In genomic region chr2:160380000-160380570, GRCh38 we compare ENCODE assay signal across 10 cellular contexts.
DNase-seq lines count a peak whose midpoint lies in the region; ATAC-seq and TF ChIP-seq lines count a peak whose summit lies in the region.
"Had no signal": no experiment of that assay in that cellular context is flagged by ENCODE, and none has a peak within 500 bp of the region (broad histone marks: within the 10 kb centered on the region; RNA-seq: fewer than 3 reads in every experiment).

No MANE protein-coding gene starts in this region.

- H3K9me3 Mint-ChIP-seq in activated CD4-positive, alpha-beta T cell treated with anti-CD3 and anti-CD28 coated beads for 36 hours (ENCODE audit: low read depth) = no peaks in the 10 kb centered on the region
- H3K9me3 Mint-ChIP-seq in WTC11 = no peaks in the 10 kb centered on the region
- no peaks in the 10 kb centered on the region for H3K9me3 Mint-ChIP-seq in stimulated activated effector memory CD8-positive, alpha-beta T cell treated with anti-CD3 and anti-CD28 coated beads, Interleukin-12 subunit alpha, Interleukin-12 subunit beta, amount 100 ng/mL, for 72 hours

- H3K4me3 ChIP-seq in left lung = no peak overlapping the region

- CTCF ChIA-PET in activated CD4-positive, alpha-beta T cell treated with anti-CD3 and anti-CD28 coated beads for 36 hours (lab: Charles Lee) = interaction anchor here (0.7 to 1.5 kb wide), 2 partner anchors 13 to 15 kb away, joined by 3 to 5 read pairs; no protein-coding TSS in a partner anchor
- CTCF ChIA-PET in WTC11 (lab: Charles Lee) = no interaction called here

- peaks cover 51 to 97% of the 10 kb centered on the region in 2 donors for H3K4me1 ChIP-seq in left lung

- TF ChIP-seq CTCF in WTC11 (IDR thresholded peaks at IDR 0.05) (no peak), left lung (IDR thresholded peaks at IDR 0.05) (no peak)

- peaks cover 74% of the 10 kb centered on the region for H3K4me1 Mint-ChIP-seq in activated CD4-positive, alpha-beta T cell treated with anti-CD3 and anti-CD28 coated beads for 36 hours
- H3K4me1 Mint-ChIP-seq in WTC11 = peaks cover 85% of the 10 kb centered on the region
- H3K4me1 Mint-ChIP-seq in stimulated activated effector memory CD8-positive, alpha-beta T cell treated with anti-CD3 and anti-CD28 coated beads, Interleukin-12 subunit alpha, Interleukin-12 subunit beta, amount 100 ng/mL, for 72 hours = peaks cover 72% of the 10 kb centered on the region

- no peaks in the 10 kb centered on the region for H3K36me3 Mint-ChIP-seq in activated CD4-positive, alpha-beta T cell treated with anti-CD3 and anti-CD28 coated beads for 36 hours (ENCODE audit: low read depth)
- H3K36me3 Mint-ChIP-seq in WTC11 = no peaks in the 10 kb centered on the region
- no peaks in the 10 kb centered on the region for H3K36me3 Mint-ChIP-seq in stimulated activated effector memory CD8-positive, alpha-beta T cell treated with anti-CD3 and anti-CD28 coated beads, Interleukin-12 subunit alpha, Interleukin-12 subunit beta, amount 100 ng/mL, for 72 hours

- H3K9me3 ChIP-seq in left lung = no peaks in the 10 kb centered on the region

- H3K36me3 ChIP-seq in left lung = no peaks in the 10 kb centered on the region

- H3K27me3 ChIP-seq in left lung = no peaks in the 10 kb centered on the region

- POLR2A ChIA-PET in activated CD4-positive, alpha-beta T cell treated with anti-CD3 and anti-CD28 coated beads for 36 hours (lab: Charles Lee) = no interaction called here
- POLR2A ChIA-PET in WTC11 (lab: Charles Lee) = no interaction called here

- DNase-seq in activated CD4-positive, alpha-beta T cell treated with anti-CD3 and anti-CD28 coated beads for 36 hours = no peak
- DNase-seq in activated CD4-positive, alpha-beta T cell treated with anti-CD3 and anti-CD28 coated beads, Interleukin-2, amount 50 U/mL, for 1 hour = no peak
- DNase-seq in WTC11 (ENCODE audit: low spot score) (no peak), left lung (no peak), DMS53 treated with DMSO at 0.1 percent for 48 hours (lab: John Stamatoyannopoulos, UW; ENCODE audit: unreplicated experiment) (no peak), MV-4-11 (lab: John Stamatoyannopoulos, UW) (no peak)
- no peak for DNase-seq in stimulated activated effector memory CD8-positive, alpha-beta T cell treated with anti-CD3 and anti-CD28 coated beads, Interleukin-12 subunit alpha, Interleukin-12 subunit beta, amount 100 ng/mL, for 72 hours (ENCODE audit: low spot score in 2 of 2)
- DNase-seq in stimulated activated CD4-positive, alpha-beta T cell treated with anti-CD3 and anti-CD28 coated beads, Interleukin-4, amount 100 ng/mL, for 4 hours = no peak
- DNase-seq: DMS53, NCI-H345 had no signal

- H3K27me3 Mint-ChIP-seq in activated CD4-positive, alpha-beta T cell treated with anti-CD3 and anti-CD28 coated beads for 36 hours = no peaks in the 10 kb centered on the region
- H3K27me3 Mint-ChIP-seq in WTC11 (ENCODE audit: low read depth) = no peaks in the 10 kb centered on the region

- H3K27ac ChIP-seq in left lung = peak overlapping the region; percentile 76 to 88

- H3K27ac Mint-ChIP-seq in activated CD4-positive, alpha-beta T cell treated with anti-CD3 and anti-CD28 coated beads for 36 hours = peak overlapping the region; percentile 63
- peak overlapping the region; percentile 51 for H3K27ac Mint-ChIP-seq in WTC11
- peak overlapping the region; percentile 85 for H3K27ac Mint-ChIP-seq in stimulated activated effector memory CD8-positive, alpha-beta T cell treated with anti-CD3 and anti-CD28 coated beads, Interleukin-12 subunit alpha, Interleukin-12 subunit beta, amount 100 ng/mL, for 72 hours

- intact Hi-C loops in activated CD4-positive, alpha-beta T cell treated with anti-CD3 and anti-CD28 coated beads for 36 hours (cut with DNase I, micrococcal nuclease) = loop anchor here in 1 of 2 experiments (2.0 kb wide), 1 partner anchor 21 kb away; no protein-coding TSS in a partner anchor
- intact Hi-C loops in left lung (cut with DNase I) = no loop called here

- peak overlapping the region; percentile 3 for H3K4me3 Mint-ChIP-seq in activated CD4-positive, alpha-beta T cell treated with anti-CD3 and anti-CD28 coated beads for 36 hours
- no peak overlapping the region for H3K4me3 Mint-ChIP-seq in WTC11
- peak overlapping the region; percentile 42 for H3K4me3 Mint-ChIP-seq in stimulated activated effector memory CD8-positive, alpha-beta T cell treated with anti-CD3 and anti-CD28 coated beads, Interleukin-12 subunit alpha, Interleukin-12 subunit beta, amount 100 ng/mL, for 72 hours

- peak; percentile 38 for ATAC-seq in activated CD4-positive, alpha-beta T cell treated with anti-CD3 and anti-CD28 coated beads for 36 hours
- ATAC-seq in WTC11 (no peak), left lung (no peak)
- no peak for ATAC-seq in stimulated activated effector memory CD8-positive, alpha-beta T cell treated with anti-CD3 and anti-CD28 coated beads, Interleukin-12 subunit alpha, Interleukin-12 subunit beta, amount 100 ng/mL, for 72 hours

TF ChIP-seq in WTC11, 78 proteins besides CTCF, POLR2A, EP300 and RAD21 (continues in another document):
- TF ChIP-seq ARID4B (CRISPR knock-in tag; IDR thresholded peaks at IDR 0.05; ENCODE audit: borderline replicate concordance) = no peak
- TF ChIP-seq USF2 (CRISPR knock-in tag; IDR thresholded peaks at IDR 0.05) = no peak
- no peak for TF ChIP-seq AR (CRISPR knock-in tag; IDR thresholded peaks at IDR 0.05)
- TF ChIP-seq SOX15 (CRISPR knock-in tag; IDR thresholded peaks at IDR 0.05) = no peak
- TF ChIP-seq ZNF263 (CRISPR knock-in tag; IDR thresholded peaks at IDR 0.05; ENCODE audit: low read depth) = no peak
- TF ChIP-seq GTF2I (CRISPR knock-in tag; conservative IDR thresholded peaks at IDR 0.05) = no peak
- no peak for TF ChIP-seq E2F4 (CRISPR knock-in tag; IDR thresholded peaks at IDR 0.05; ENCODE audit: borderline replicate concordance, low read depth)
